Comparison of ENCODE assay signal across 8 cellular contexts in genomic region chr5:180495292-180495691, GRCh38. TPM values are rescaled to one million over a fixed set of nuclear protein-coding genes. Genes with fewer than 3 reads are reported as not detected.
A peak's percentile ranks its signal among the peaks of the same experiment; 100 is the strongest.
DNase-seq lines count a peak whose midpoint lies in the region; ATAC-seq and TF ChIP-seq lines count a peak whose summit lies in the region.

No MANE protein-coding gene starts in this region.

- H3K9me3 ChIP-seq in right cardiac atrium (ENCODE audit: control insufficient read depth, low read length) (no peaks in the 10 kb centered on the region), skeletal muscle tissue (ENCODE audit: control insufficient read depth in 3 of 3, low read length in 3 of 3) (no peaks in the 10 kb centered on the region)

- H3K27me3 Mint-ChIP-seq in HFFc6 (ENCODE audit: insufficient read depth) = no peaks in the 10 kb centered on the region; the same call in 1 of the 2 replicates

- intact Hi-C loops in right cardiac atrium (cut with DNase I) = no loop called here
- intact Hi-C loops in posterior cingulate gyrus (cut with DNase I) = no loop called here

- H3K27ac Mint-ChIP-seq in HFFc6 = peak overlapping the region; percentile 74

- no peaks in the 10 kb centered on the region for H3K4me1 ChIP-seq in right cardiac atrium (ENCODE audit: control insufficient read depth, insufficient read depth, low read length)
- peaks cover 9 to 11% (median 11%) of the 10 kb centered on the region in 3 donors for H3K4me1 ChIP-seq in skeletal muscle tissue (ENCODE audit: control insufficient read depth in 3 of 3, insufficient read depth in 3 of 3, low read length in 3 of 3)

- peak overlapping the region; percentile 84 for H3K4me3 ChIP-seq in WI38 (ENCODE audit: low read depth, low read length)
- peak overlapping the region; percentile 80 for H3K4me3 ChIP-seq in right cardiac atrium (ENCODE audit: low read length)
- peak overlapping the region; percentile 82 to 83 (median 82) for H3K4me3 ChIP-seq in skeletal muscle tissue (ENCODE audit: low read length in 3 of 3)

- DNase-seq in HFFc6 = no peak
- DNase-seq in right cardiac atrium = no peak
- no peak for DNase-seq in AG08395 (ENCODE audit: low spot score)
- no peak for DNase-seq in posterior cingulate gyrus

- no peaks in the 10 kb centered on the region for H3K9me3 Mint-ChIP-seq in HFFc6

- peaks cover 45% of the 10 kb centered on the region for H3K4me1 Mint-ChIP-seq in HFFc6 (ENCODE audit: low read depth)

- H3K27ac ChIP-seq in right cardiac atrium (ENCODE audit: low read length) (no peak overlapping the region), skeletal muscle tissue (ENCODE audit: low read depth, low read length) (no peak overlapping the region)

- no peak for TF ChIP-seq CTCF in HFFc6 (IDR thresholded peaks at IDR 0.05)
- no peak for TF ChIP-seq CTCF in WI38 (IDR thresholded peaks at IDR 0.05; ENCODE audit: low read depth, low read length)

- H3K27me3 ChIP-seq in right cardiac atrium (ENCODE audit: control insufficient read depth, insufficient read depth) = no peaks in the 10 kb centered on the region
- no peaks in the 10 kb centered on the region for H3K27me3 ChIP-seq in skeletal muscle tissue (ENCODE audit: control insufficient read depth in 3 of 3, insufficient read depth in 3 of 3, low read length in 3 of 3)

- H3K9ac ChIP-seq in skeletal muscle tissue (ENCODE audit: low read depth in 1 of 3, low read length in 3 of 3) = peak overlapping the region; percentile 72 to 90 (median 74)

- ATAC-seq in right cardiac atrium (no peak), GM21619 (IDR thresholded peaks at IDR 0.05; ENCODE audit: unreplicated experiment) (no peak), GM21360 (IDR thresholded peaks at IDR 0.05; ENCODE audit: unreplicated experiment) (no peak)

- WGBS in right cardiac atrium = 14% methylated on average over 7 of the region's 7 CpGs

- peaks cover 16% of the 10 kb centered on the region for H3K36me3 Mint-ChIP-seq in HFFc6 (ENCODE audit: low read depth)

- peaks cover 0 to 2% (median 0%) of the 10 kb centered on the region in 3 donors for H3K36me3 ChIP-seq in skeletal muscle tissue (ENCODE audit: control insufficient read depth in 3 of 3, insufficient read depth in 3 of 3, low read length in 3 of 3)

- H3K4me3 Mint-ChIP-seq in HFFc6 = peak overlapping the region; percentile 88

RNA-seq across cellular contexts. Expression of gene CNOT6, which starts 1.1 kb away (rescaled TPM):
- total RNA-seq in HFFc6 (2021; fragmentation: NEBNext Ultra II Directional; extraction: Animal tissue kit (Norgen Biotek cat#: 25700)) = 10 to 100 TPM; 17.0 to 20.8 (median 17.6) TPM
- 10 to 100 TPM; 11.4 to 14.2 (median 13.2) TPM for total RNA-seq in right cardiac atrium
- 5.0 TPM for polyA plus RNA-seq in right cardiac atrium
- 15.1 TPM for total RNA-seq in skeletal muscle tissue
